Comparison of ENCODE assay signal across 8 cellular contexts in the genomic region with DNA sequence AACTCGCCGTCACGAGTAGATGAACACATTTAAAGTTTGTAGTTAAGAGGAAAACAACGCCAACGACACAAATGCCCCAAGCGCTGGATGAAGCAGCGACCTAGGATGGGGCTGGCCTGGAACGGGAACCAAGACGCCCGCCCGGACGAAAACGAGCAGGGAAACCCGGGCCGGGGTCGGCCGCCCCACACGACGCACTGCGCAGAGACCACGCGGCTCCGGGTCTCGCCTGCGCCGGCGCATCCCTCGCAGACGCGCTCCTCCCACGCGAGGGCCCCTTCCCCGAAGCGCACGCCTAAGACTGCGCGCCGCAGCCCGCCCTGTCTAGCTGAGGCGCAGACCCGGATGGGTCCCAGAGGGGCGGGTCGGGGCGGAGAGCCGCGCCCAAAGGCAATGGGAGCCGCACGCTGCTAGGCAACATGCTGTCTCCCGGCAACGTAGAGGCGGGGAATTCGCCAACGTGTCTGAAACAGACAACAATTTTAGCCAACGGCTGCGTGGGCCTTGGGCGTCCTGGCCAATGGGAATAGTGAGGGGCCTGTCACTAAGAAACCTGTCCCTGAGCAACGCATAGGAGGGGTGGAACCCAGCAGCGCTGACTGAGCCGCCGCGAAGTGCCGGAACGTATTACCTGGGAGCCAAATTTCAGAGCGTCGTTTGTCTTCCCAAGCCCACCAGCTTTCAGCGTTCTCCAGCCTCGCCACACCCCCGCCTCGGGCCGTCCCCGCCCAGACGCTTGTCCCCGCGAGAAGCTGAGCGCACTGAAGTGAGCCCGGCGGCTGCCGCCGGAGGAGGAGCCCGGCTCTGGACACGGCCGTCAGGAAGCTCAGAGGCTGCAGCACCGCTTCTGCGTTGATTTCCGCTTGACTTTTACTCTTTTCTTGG. TPM values are rescaled to one million over a fixed set of nuclear protein-coding genes. Genes with fewer than 3 reads are reported as not detected.
DNase-seq lines count a peak whose midpoint lies in the region; ATAC-seq and TF ChIP-seq lines count a peak whose summit lies in the region.

No MANE protein-coding gene starts in this region.

- H3K36me3 Mint-ChIP-seq in activated CD4-positive, alpha-beta T cell treated with anti-CD3 and anti-CD28 coated beads, Interleukin-2, amount 10 ng/mL, durations not matched to agents 24 days and 14 days (ENCODE audit: low read depth): peaks cover 13% of the 10 kb centered on the region

- H3K9me3 ChIP-seq in colonic mucosa: no peaks in the 10 kb centered on the region

- peak overlapping the region; percentile 89 for H3K27ac Mint-ChIP-seq in activated CD4-positive, alpha-beta T cell treated with anti-CD3 and anti-CD28 coated beads, Interleukin-2, amount 10 ng/mL, durations not matched to agents 24 days and 14 days

- peaks cover 4% of the 10 kb centered on the region for H3K4me1 ChIP-seq in colonic mucosa

- DNase-seq in GM12864 (ENCODE audit: low read depth) (peak; percentile 96), NCI-H2081 treated with DMSO at 0.1 percent for 48 hours (lab: John Stamatoyannopoulos, UW) (peak; percentile 91), colonic mucosa (peak; percentile 99), kidney glomerular epithelial cell (lab: John Stamatoyannopoulos, UW) (peak; percentile 95), SHP77 treated with DMSO at 0.1 percent for 48 hours (lab: John Stamatoyannopoulos, UW) (no peak)
- peak; percentile 97 for DNase-seq in activated CD4-positive, alpha-beta T cell treated with anti-CD3 and anti-CD28 coated beads, Interleukin-2, amount 10 ng/mL, durations not matched to agents 24 days and 14 days
- DNase-seq in stimulated activated CD4-positive, alpha-beta T cell treated with anti-CD3 and anti-CD28 coated beads, Interleukin-15, amount 100 ng/mL, for 48 hours (ENCODE audit: low read depth in 2 of 2): peak; percentile 95 to 97

- H3K4me1 Mint-ChIP-seq in activated CD4-positive, alpha-beta T cell treated with anti-CD3 and anti-CD28 coated beads, Interleukin-2, amount 10 ng/mL, durations not matched to agents 24 days and 14 days: peaks cover 3% of the 10 kb centered on the region

- peak overlapping the region; percentile 56 to 66 for H3K9ac ChIP-seq in colonic mucosa (ENCODE audit: low read depth in 2 of 2, low read length in 2 of 2)

- TF ChIP-seq CTCF in GM12864 (IDR thresholded peaks at IDR 0.05; ENCODE audit: low read depth, low read length, missing control alignments) (no peak), colonic mucosa (IDR thresholded peaks at IDR 0.05) (no peak)

- no peaks in the 10 kb centered on the region for H3K27me3 ChIP-seq in colonic mucosa

- peak; percentile 97 for ATAC-seq in HG02642 (IDR thresholded peaks at IDR 0.05; ENCODE audit: poor library complexity, unreplicated experiment)

- H3K27ac ChIP-seq in colonic mucosa: peak overlapping the region; percentile 67

- H3K36me3 ChIP-seq in colonic mucosa: no peaks in the 10 kb centered on the region

- H3K27me3 Mint-ChIP-seq in activated CD4-positive, alpha-beta T cell treated with anti-CD3 and anti-CD28 coated beads, Interleukin-2, amount 10 ng/mL, durations not matched to agents 24 days and 14 days: peaks cover 10% of the 10 kb centered on the region

- H3K4me3 ChIP-seq in GM12864 (ENCODE audit: low read depth, low read length): peak overlapping the region; percentile 72
- H3K4me3 ChIP-seq in colonic mucosa: peak overlapping the region; percentile 64

- intact Hi-C loops in activated CD4-positive, alpha-beta T cell treated with anti-CD3 and anti-CD28 coated beads, Interleukin-2, amount 10 ng/mL, durations not matched to agents 24 days and 14 days (cut with micrococcal nuclease): loop anchor here (1.0 to 2.0 kb wide), 8 partner anchors 21 to 222 kb away; a partner anchor contains a TSS
- intact Hi-C loops in colonic mucosa (cut with DNase I): loop anchor here (10.0 kb wide), 1 partner anchor 144 kb away; a partner anchor contains a TSS

- peaks cover 8% of the 10 kb centered on the region for H3K9me3 Mint-ChIP-seq in activated CD4-positive, alpha-beta T cell treated with anti-CD3 and anti-CD28 coated beads, Interleukin-2, amount 10 ng/mL, durations not matched to agents 24 days and 14 days

- peak overlapping the region; percentile 89 for H3K4me3 Mint-ChIP-seq in activated CD4-positive, alpha-beta T cell treated with anti-CD3 and anti-CD28 coated beads, Interleukin-2, amount 10 ng/mL, durations not matched to agents 24 days and 14 days

RNA-seq across cellular contexts. Expression of a gene that starts 21.0 kb away (rescaled TPM):
- total RNA-seq in activated CD4-positive, alpha-beta T cell treated with anti-CD3 and anti-CD28 coated beads, Interleukin-2, amount 10 ng/mL, durations not matched to agents 24 days and 14 days: 52.9 and 60.7 TPM in 2 replicates
- 10 to 100 TPM; 37.8 to 41.4 TPM for total RNA-seq in colonic mucosa

RNA-seq across cellular contexts. Expression of a gene that starts 47.7 kb away (rescaled TPM):
- total RNA-seq in activated CD4-positive, alpha-beta T cell treated with anti-CD3 and anti-CD28 coated beads, Interleukin-2, amount 10 ng/mL, durations not matched to agents 24 days and 14 days: 6.6 and 7.6 TPM in 2 replicates
- 1 to 10 TPM; 7.5 to 8.3 TPM for total RNA-seq in colonic mucosa
